ENCODE assay signal across 8 cellular contexts in the genomic region with DNA sequence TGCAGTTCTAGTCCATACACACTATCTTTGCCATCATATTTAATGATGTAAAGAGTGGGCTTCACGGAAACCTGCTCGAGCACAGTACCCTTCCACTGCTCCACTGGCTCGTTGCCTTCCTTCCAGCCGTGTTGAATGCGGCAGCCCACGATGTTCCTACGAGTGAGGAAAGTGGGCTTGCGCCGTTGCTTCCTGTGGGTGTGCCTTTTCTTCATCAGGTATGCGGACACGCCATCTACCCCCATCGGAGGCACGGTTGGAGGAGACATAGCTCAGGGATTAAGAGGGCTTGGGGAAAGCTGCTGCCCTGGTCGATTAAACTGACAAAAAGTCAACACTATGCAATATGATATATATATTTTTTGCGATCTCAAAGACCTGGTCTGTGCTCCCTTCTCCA. TPM values are rescaled to one million over a fixed set of nuclear protein-coding genes. Genes with fewer than 3 reads are reported as not detected.
A peak's percentile ranks its signal among the peaks of the same experiment; 100 is the strongest.
DNase-seq lines count a peak whose midpoint lies in the region; ATAC-seq and TF ChIP-seq lines count a peak whose summit lies in the region.

No MANE protein-coding gene starts in this region.

- peak; percentile 53 for ATAC-seq in GM19395 (IDR thresholded peaks at IDR 0.05; ENCODE audit: unreplicated experiment)
- peak; percentile 35 for ATAC-seq in HG03442 (IDR thresholded peaks at IDR 0.05; ENCODE audit: unreplicated experiment)
- peak; percentile 58 for ATAC-seq in left colon
- peak; percentile 29 to 40 for ATAC-seq in stimulated activated naive B cell treated with anti-CD40 and anti-IgM and Interleukin-4, amounts not matched to agents 10 μg/mL and 1 μg/mL and 100 μg/mL, for 72 hours (replicated peaks)
- ATAC-seq in HG03039 (IDR thresholded peaks at IDR 0.05; ENCODE audit: unreplicated experiment) = no peak

- H3K79me2 ChIP-seq in mammary epithelial cell (ENCODE audit: insufficient read depth, low read length) = peaks cover 25% of the 10 kb centered on the region

- peak overlapping the region; percentile 63 for H3K4me2 ChIP-seq in mammary epithelial cell (ENCODE audit: insufficient read depth, low read depth, low read length)

- 50% methylated on average over 13 of the region's 15 CpGs for WGBS in mammary epithelial cell (ENCODE audit: low coverage, missing lambda C conversion rate)

- peaks cover 2% of the 10 kb centered on the region for H3K36me3 ChIP-seq in mammary epithelial cell (ENCODE audit: insufficient read depth, low read length)

- H3K9me3 Mint-ChIP-seq in Calu3 (ENCODE audit: low read depth, unreplicated experiment) = no peaks in the 10 kb centered on the region
- H3K9me3 Mint-ChIP-seq in stimulated activated naive B cell treated with anti-CD40 and anti-IgM and Interleukin-4, amounts not matched to agents 10 μg/mL and 1 μg/mL and 100 μg/mL, for 72 hours = no peaks in the 10 kb centered on the region

- intact Hi-C loops in Calu3 (cut with micrococcal nuclease; ENCODE audit: unreplicated experiment) = loop anchor here (5.0 to 10.0 kb wide), 3 partner anchors 74 to 212 kb away; no protein-coding TSS in a partner anchor
- intact Hi-C loops in mammary epithelial cell (cut with micrococcal nuclease) = loop anchor here (2.0 to 5.0 kb wide), 3 partner anchors 72 to 210 kb away; no protein-coding TSS in a partner anchor
- intact Hi-C loops in left colon (cut with DNase I, micrococcal nuclease) = no loop called here

- peak overlapping the region; percentile 60 for H3K9ac ChIP-seq in mammary epithelial cell (ENCODE audit: insufficient read depth, low read length)

- peak overlapping the region; percentile 96 for H3K4me3 Mint-ChIP-seq in Calu3 (ENCODE audit: low read depth, unreplicated experiment)
- peak overlapping the region; percentile 89 to 96 for H3K4me3 Mint-ChIP-seq in stimulated activated naive B cell treated with anti-CD40 and anti-IgM and Interleukin-4, amounts not matched to agents 10 μg/mL and 1 μg/mL and 100 μg/mL, for 72 hours

- peak overlapping the region; percentile 35 to 82 (median 63) for H3K4me3 ChIP-seq in mammary epithelial cell (replicated peaks in 1 of 3; ENCODE audit: insufficient read depth in 1 of 3, low read depth in 2 of 3, low read length in 3 of 3)

- H3K9me3 ChIP-seq in mammary epithelial cell (replicated peaks; ENCODE audit: insufficient read depth, low read length) = peaks cover 4% of the 10 kb centered on the region

- peak overlapping the region; percentile 93 for H3K27ac Mint-ChIP-seq in Calu3 (ENCODE audit: unreplicated experiment)
- peak overlapping the region; percentile 84 for H3K27ac Mint-ChIP-seq in stimulated activated naive B cell treated with anti-CD40 and anti-IgM and Interleukin-4, amounts not matched to agents 10 μg/mL and 1 μg/mL and 100 μg/mL, for 72 hours

- H3K27ac ChIP-seq in mammary epithelial cell (ENCODE audit: insufficient read depth, low read depth, low read length) = peak overlapping the region; percentile 24

- no peaks in the 10 kb centered on the region for H3K27me3 Mint-ChIP-seq in Calu3 (ENCODE audit: unreplicated experiment)
- no peaks in the 10 kb centered on the region for H3K27me3 Mint-ChIP-seq in stimulated activated naive B cell treated with anti-CD40 and anti-IgM and Interleukin-4, amounts not matched to agents 10 μg/mL and 1 μg/mL and 100 μg/mL, for 72 hours

- peaks cover 3% of the 10 kb centered on the region for H3K4me1 ChIP-seq in mammary epithelial cell (ENCODE audit: insufficient read depth, low read length)

- BruUV-seq in Calu3 (replicated peaks; lab: Mats Ljungman, UMichigan) (no TSS peak), mammary epithelial cell (replicated peaks; lab: Mats Ljungman, UMichigan) (no TSS peak)

- CTCF ChIA-PET in Calu3 (lab: Charles Lee) (no interaction called here), mammary epithelial cell (lab: Charles Lee; ENCODE audit: low non-redundant PET) (no interaction called here)

- no peaks in the 10 kb centered on the region for H3K27me3 ChIP-seq in mammary epithelial cell (ENCODE audit: insufficient read depth, low read length)

- peaks cover 15% of the 10 kb centered on the region for H3K4me1 Mint-ChIP-seq in Calu3 (ENCODE audit: low read depth, unreplicated experiment)
- H3K4me1 Mint-ChIP-seq in stimulated activated naive B cell treated with anti-CD40 and anti-IgM and Interleukin-4, amounts not matched to agents 10 μg/mL and 1 μg/mL and 100 μg/mL, for 72 hours = peaks cover 6 to 22% of the 10 kb centered on the region in 2 donors

- no peaks in the 10 kb centered on the region for H4K20me1 ChIP-seq in mammary epithelial cell (ENCODE audit: insufficient read depth, low read length)

- H3K36me3 Mint-ChIP-seq in Calu3 (ENCODE audit: insufficient read depth, unreplicated experiment) = peaks cover 26% of the 10 kb centered on the region
- no peaks in the 10 kb centered on the region for H3K36me3 Mint-ChIP-seq in stimulated activated naive B cell treated with anti-CD40 and anti-IgM and Interleukin-4, amounts not matched to agents 10 μg/mL and 1 μg/mL and 100 μg/mL, for 72 hours

- dilution Hi-C loops in mammary epithelial cell (cut with HindIII; ENCODE audit: low sequenced_read_pairs) = no loop called here

- DNase-seq in Calu3 (peak; percentile 24), RPMI8226 (peak; percentile 26), mammary epithelial cell (peak; percentile 29), left colon (peak in 1 of 2 donors; percentile 47)
- DNase-seq in stimulated activated naive B cell treated with anti-CD40 and anti-IgM and Interleukin-4, amounts not matched to agents 10 μg/mL and 1 μg/mL and 100 μg/mL, for 72 hours = no peak

- H2AFZ ChIP-seq in mammary epithelial cell (ENCODE audit: low read depth, low read length) = peak overlapping the region; percentile 75

- in situ Hi-C loops in mammary epithelial cell (cut with MboI; ENCODE audit: low sequenced_read_pairs in 2 of 2) = no loop called here

- no peak for TF ChIP-seq CTCF in Calu3 (IDR thresholded peaks at IDR 0.05; ENCODE audit: unreplicated experiment)
- TF ChIP-seq CTCF in mammary epithelial cell (conservative IDR thresholded peaks at IDR 0.05 in 1 of 2, IDR thresholded peaks at IDR 0.05 in 1 of 2; ENCODE audit: extremely low read depth in 1 of 2, insufficient read depth in 1 of 2, low read depth in 1 of 2, low read length in 2 of 2) = no peak

RNA-seq across cellular contexts. Expression of a gene that starts 0.6 kb away (rescaled TPM):
- total RNA-seq in Calu3 (2022) = 17.2 and 18.4 TPM in 2 replicates
- total RNA-seq in mammary epithelial cell = 10 to 100 TPM in 1 of 2 donors, 1 to 10 TPM in 1; 2.8 to 13.0 TPM
- polyA plus RNA-seq in mammary epithelial cell = 8.2 TPM
- 10.2 TPM for polyA minus RNA-seq in mammary epithelial cell
- total RNA-seq in left colon = 1 to 10 TPM; 4.6 to 5.7 TPM

Comparison
In these comparisons a context has a peak if more than half of its experiments do, and no peak if none do; other contexts are left out.
1. intact Hi-C loops: an anchor here in Calu3 (5.0 to 10.0 kb wide) and mammary epithelial cell (2.0 to 5.0 kb wide); none called in left colon.